12 cellular contexts compared by ENCODE assay signal in the genomic region with DNA sequence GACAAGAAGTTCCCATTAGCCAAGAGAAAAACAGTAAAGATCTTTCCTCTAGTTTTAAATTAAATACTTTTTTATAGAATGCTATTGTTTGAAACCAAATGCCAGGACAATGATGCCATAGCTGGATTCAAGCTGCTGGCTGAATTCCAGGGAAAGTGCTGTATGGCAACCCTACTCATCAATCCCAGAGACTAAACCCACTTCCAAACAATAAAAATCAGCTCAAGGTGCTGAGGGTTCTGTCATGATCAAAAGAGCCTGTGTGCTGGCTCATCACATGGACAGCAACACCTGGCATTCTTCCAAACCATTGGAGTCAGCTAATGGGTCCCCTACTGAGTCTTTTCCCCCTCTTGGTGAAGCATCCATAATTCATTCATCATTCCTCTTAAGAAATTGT. TPM values are rescaled to one million over a fixed set of nuclear protein-coding genes. Genes with fewer than 3 reads are reported as not detected.
DNase-seq lines count a peak whose midpoint lies in the region; ATAC-seq lines count a peak whose summit lies in the region.
"Had no signal": no experiment of that assay in that cellular context is flagged by ENCODE, and none has a peak within 500 bp of the region (broad histone marks: within the 10 kb centered on the region; RNA-seq: fewer than 3 reads in every experiment).

No MANE protein-coding gene starts in this region.

- H3K27me3 ChIP-seq in SJSA1 (replicated peaks) = no peaks in the 10 kb centered on the region
- H3K27me3 ChIP-seq: sigmoid colon had no signal

- no peak overlapping the region for H3K27ac Mint-ChIP-seq in activated CD8-positive, alpha-beta T cell treated with anti-CD3 and anti-CD28 coated beads, Interleukin-2, amount 10 ng/mL, durations not matched to agents 7 days and 5 days
- H3K27ac Mint-ChIP-seq: activated naive CD8-positive, alpha-beta T cell had no signal

- DNase-seq in COR-L47 (lab: John Stamatoyannopoulos, UW) = peak; percentile 93
- DNase-seq in NCI-H1105 (lab: John Stamatoyannopoulos, UW) = peak; percentile 19
- peak; percentile 51 to 58 for DNase-seq in SJSA1 (ENCODE audit: low read depth in 1 of 2, low spot score in 2 of 2)
- DNase-seq in fibroblast of the conjunctiva (ENCODE audit: low read depth) = peak; percentile 21
- no peak for DNase-seq in activated CD8-positive, alpha-beta T cell treated with anti-CD3 and anti-CD28 coated beads, Interleukin-2, amount 10 ng/mL, durations not matched to agents 7 days and 5 days
- DNase-seq in inferior parietal cortex (ENCODE audit: extremely low spot score) = no peak
- no peak for DNase-seq in caudate nucleus (lab: John Stamatoyannopoulos, UW)
- DNase-seq in NCI-H524 treated with DMSO at 0.1 percent for 48 hours (lab: John Stamatoyannopoulos, UW) = no peak
- DNase-seq: effector CD4-positive, alpha-beta T cell; KG1; sigmoid colon had no signal

- POLR2A ChIA-PET in activated CD8-positive, alpha-beta T cell treated with anti-CD3 and anti-CD28 coated beads, Interleukin-2, amount 10 ng/mL, durations not matched to agents 7 days and 5 days (lab: Charles Lee) = no interaction called here

- ATAC-seq in activated CD8-positive, alpha-beta T cell treated with anti-CD3 and anti-CD28 coated beads, Interleukin-2, amount 10 ng/mL, durations not matched to agents 7 days and 5 days = no peak

- peaks cover 38% of the 10 kb centered on the region for H3K4me1 ChIP-seq in SJSA1 (replicated peaks)

- no peak overlapping the region for H3K4me3 ChIP-seq in SJSA1
- H3K4me3 ChIP-seq: sigmoid colon had no signal

- H3K27ac ChIP-seq in SJSA1 (peak overlapping the region; percentile 48), caudate nucleus (ENCODE audit: low read depth, low read length) (no peak overlapping the region)
- H3K27ac ChIP-seq: sigmoid colon had no signal

- H3K36me3 Mint-ChIP-seq in activated CD8-positive, alpha-beta T cell treated with anti-CD3 and anti-CD28 coated beads, Interleukin-2, amount 10 ng/mL, durations not matched to agents 7 days and 5 days (ENCODE audit: low read depth) = no peaks in the 10 kb centered on the region
- H3K36me3 Mint-ChIP-seq: activated naive CD8-positive, alpha-beta T cell had no signal

- CTCF ChIA-PET in activated CD8-positive, alpha-beta T cell treated with anti-CD3 and anti-CD28 coated beads, Interleukin-2, amount 10 ng/mL, durations not matched to agents 7 days and 5 days (lab: Charles Lee) = no interaction called here

- no peaks in the 10 kb centered on the region; the same call in 1 of the 2 replicates for H3K9me3 ChIP-seq in SJSA1 (replicated peaks)
- H3K9me3 ChIP-seq: sigmoid colon had no signal

- peaks cover 10% of the 10 kb centered on the region for H3K27me3 Mint-ChIP-seq in activated CD8-positive, alpha-beta T cell treated with anti-CD3 and anti-CD28 coated beads, Interleukin-2, amount 10 ng/mL, durations not matched to agents 7 days and 5 days (ENCODE audit: low read depth)

- no peak overlapping the region for H3K4me3 Mint-ChIP-seq in activated CD8-positive, alpha-beta T cell treated with anti-CD3 and anti-CD28 coated beads, Interleukin-2, amount 10 ng/mL, durations not matched to agents 7 days and 5 days
- H3K4me3 Mint-ChIP-seq: activated naive CD8-positive, alpha-beta T cell had no signal

- H3K9me3 Mint-ChIP-seq in activated CD8-positive, alpha-beta T cell treated with anti-CD3 and anti-CD28 coated beads, Interleukin-2, amount 10 ng/mL, durations not matched to agents 7 days and 5 days (ENCODE audit: insufficient read depth) = no peaks in the 10 kb centered on the region

- no peaks in the 10 kb centered on the region for H3K36me3 ChIP-seq in SJSA1
- H3K36me3 ChIP-seq: sigmoid colon had no signal

- no peaks in the 10 kb centered on the region for H3K4me1 Mint-ChIP-seq in activated CD8-positive, alpha-beta T cell treated with anti-CD3 and anti-CD28 coated beads, Interleukin-2, amount 10 ng/mL, durations not matched to agents 7 days and 5 days (ENCODE audit: low read depth)

RNA-seq across cellular contexts. Expression of gene PARD3B, which starts 53.7 kb away (rescaled TPM):
- 8.3 and 10.6 TPM in 2 replicates for total RNA-seq in SJSA1 (2014; rRNA removed; shearing (Covaris generic))
- total RNA-seq in activated CD8-positive, alpha-beta T cell treated with anti-CD3 and anti-CD28 coated beads, Interleukin-2, amount 10 ng/mL, durations not matched to agents 7 days and 5 days = 1 to 10 TPM in 1 of 2 experiments, under 1 TPM in 1; 0.76 to 1.0 TPM

Comparison
In these comparisons a context has a peak if more than half of its experiments do, and no peak if none do; other contexts are left out.
1. DNase-seq: peak in COR-L47 (single experiment), NCI-H1105 (single experiment), SJSA1 (2 of 2) and fibroblast of the conjunctiva (single experiment); none in activated CD8-positive, alpha-beta T cell treated with anti-CD3 and anti-CD28 coated beads, Interleukin-2, amount 10 ng/mL, durations not matched to agents 7 days and 5 days (single experiment), inferior parietal cortex (single experiment), caudate nucleus (0 of 61) and NCI-H524 treated with DMSO at 0.1 percent for 48 hours (single experiment).